ENCODE assay signal across 11 cellular contexts in genomic region chr4:1245481-1246051, GRCh38. TPM values are rescaled to one million over a fixed set of nuclear protein-coding genes. Genes with fewer than 3 reads are reported as not detected.
DNase-seq lines count a peak whose midpoint lies in the region; ATAC-seq and TF ChIP-seq lines count a peak whose summit lies in the region.
"Had no signal": no experiment of that assay in that cellular context is flagged by ENCODE, and none has a peak within 500 bp of the region (broad histone marks: within the 10 kb centered on the region; RNA-seq: fewer than 3 reads in every experiment).

No MANE protein-coding gene starts in this region.

- DNase-seq in activated effector memory CD4-positive, alpha-beta T cell treated with anti-CD3 and anti-CD28 coated beads, Interleukin-2, amount 50 U/mL, for 16 hours = peak; percentile 61
- no peak for DNase-seq in activated effector memory CD4-positive, alpha-beta T cell treated with Interleukin-2 at 50 U/mL for 16 hours
- DNase-seq in activated naive CD8-positive, alpha-beta T cell treated with anti-CD3 and anti-CD28 coated beads, Interleukin-2, amount 50 U/mL, for 24 hours = no peak
- DNase-seq in memory B cell (ENCODE audit: low spot score in 2 of 2) = no peak
- DNase-seq in type B pancreatic cell (ENCODE audit: extremely low spot score, unreplicated experiment) = no peak
- DNase-seq: AML-193; effector CD4-positive, alpha-beta T cell; NCI-H226 had no signal

- H3K9me3 Mint-ChIP-seq in activated naive CD8-positive, alpha-beta T cell treated with anti-CD3 and anti-CD28 coated beads, Interleukin-2, amount 50 U/mL, for 24 hours = no peaks in the 10 kb centered on the region
- H3K9me3 Mint-ChIP-seq in memory B cell (no peaks in the 10 kb centered on the region), type B pancreatic cell (no peaks in the 10 kb centered on the region)

- H3K36me3 Mint-ChIP-seq in activated naive CD8-positive, alpha-beta T cell treated with anti-CD3 and anti-CD28 coated beads, Interleukin-2, amount 50 U/mL, for 24 hours (ENCODE audit: low read depth) = peaks cover 10% of the 10 kb centered on the region
- H3K36me3 Mint-ChIP-seq in memory B cell (no peaks in the 10 kb centered on the region), type B pancreatic cell (peaks cover 5% of the 10 kb centered on the region)

- no peaks in the 10 kb centered on the region for H3K27me3 Mint-ChIP-seq in activated naive CD8-positive, alpha-beta T cell treated with anti-CD3 and anti-CD28 coated beads, Interleukin-2, amount 50 U/mL, for 24 hours
- H3K27me3 Mint-ChIP-seq in memory B cell = no peaks in the 10 kb centered on the region
- no peaks in the 10 kb centered on the region for H3K27me3 Mint-ChIP-seq in type B pancreatic cell

- H3K4me1 Mint-ChIP-seq in activated naive CD8-positive, alpha-beta T cell treated with anti-CD3 and anti-CD28 coated beads, Interleukin-2, amount 50 U/mL, for 24 hours = peaks cover 54% of the 10 kb centered on the region
- H3K4me1 Mint-ChIP-seq in memory B cell = peaks cover 46% of the 10 kb centered on the region
- peaks cover 26% of the 10 kb centered on the region for H3K4me1 Mint-ChIP-seq in type B pancreatic cell (ENCODE audit: unreplicated experiment)

- ATAC-seq in activated naive CD8-positive, alpha-beta T cell treated with anti-CD3 and anti-CD28 coated beads, Interleukin-2, amount 50 U/mL, for 24 hours = no peak
- ATAC-seq in memory B cell (ENCODE audit: low read depth) (no peak), HG03025 (IDR thresholded peaks at IDR 0.05; ENCODE audit: low FRiP score, unreplicated experiment) (no peak), GM18505 (IDR thresholded peaks at IDR 0.05; ENCODE audit: unreplicated experiment) (no peak), HG02840 (IDR thresholded peaks at IDR 0.05; ENCODE audit: low FRiP score, unreplicated experiment) (no peak)

- TF ChIP-seq POLR2A in GM18505 (IDR thresholded peaks at IDR 0.05; ENCODE audit: borderline replicate concordance, extremely low read depth, insufficient read depth, insufficient read length) = no peak

- H3K4me3 Mint-ChIP-seq in activated naive CD8-positive, alpha-beta T cell treated with anti-CD3 and anti-CD28 coated beads, Interleukin-2, amount 50 U/mL, for 24 hours = peak overlapping the region; percentile 17
- peak overlapping the region; percentile 91 for H3K4me3 Mint-ChIP-seq in memory B cell
- peak overlapping the region; percentile 52 for H3K4me3 Mint-ChIP-seq in type B pancreatic cell

- H3K27ac Mint-ChIP-seq in activated naive CD8-positive, alpha-beta T cell treated with anti-CD3 and anti-CD28 coated beads, Interleukin-2, amount 50 U/mL, for 24 hours = peak overlapping the region; percentile 84
- H3K27ac Mint-ChIP-seq in memory B cell = peak overlapping the region; percentile 87
- no peak overlapping the region for H3K27ac Mint-ChIP-seq in type B pancreatic cell

- TF ChIP-seq CTCF in type B pancreatic cell (conservative IDR thresholded peaks at IDR 0.05) = no peak

RNA-seq across cellular contexts. Expression of gene CTBP1, which starts 3.4 kb away (rescaled TPM):
- total RNA-seq in type B pancreatic cell (ENCODE audit: low replicate concordance) = 147 and 165 TPM in 2 replicates

RNA-seq across cellular contexts. Expression of gene MAEA, which starts 44.1 kb away (rescaled TPM):
- total RNA-seq in type B pancreatic cell (ENCODE audit: low replicate concordance) = 81.5 and 98.7 TPM in 2 replicates

Comparison
In these comparisons a context has a peak if more than half of its experiments do, and no peak if none do; other contexts are left out.
1. H3K4me3 Mint-ChIP-seq: peak in every context shown above with its lines; median percentile 91 in memory B cell; 52 in type B pancreatic cell; 17 in activated naive CD8-positive, alpha-beta T cell treated with anti-CD3 and anti-CD28 coated beads, Interleukin-2, amount 50 U/mL, for 24 hours.